ENCODE assay signal across 11 cellular contexts in genomic region chrX:47771473-47771872, GRCh38.
"Had no signal": no experiment of that assay in that cellular context is flagged by ENCODE, and none has a peak within 500 bp of the region (broad histone marks: within the 10 kb centered on the region; RNA-seq: fewer than 3 reads in every experiment).

No MANE protein-coding gene starts in this region.

- ATAC-seq: HCT116, HepG2 had no signal

- H3K4me1 ChIP-seq: HAP-1 had no signal

- H3K36me3 ChIP-seq: HAP-1 had no signal

- H3K27ac Mint-ChIP-seq: HFFc6 had no signal

- H3K9ac ChIP-seq: GM23248 had no signal

- H3K9me3 ChIP-seq: HAP-1 had no signal

- H3K4me3 ChIP-seq: GM23248, HAP-1 had no signal

- FAIRE-seq: HepG2 had no signal

- H3K4me3 Mint-ChIP-seq: HFFc6, IgD-negative memory B cell had no signal

- H3K27ac ChIP-seq: GM23248, HL-60 had no signal

- H2AFZ ChIP-seq: GM23248 had no signal

- H3K4me1 Mint-ChIP-seq: IgD-negative memory B cell had no signal

- H3K36me3 Mint-ChIP-seq: IgD-negative memory B cell had no signal

- DNase-seq: GM23248, GOT3, H7, HFFc6, Kasumi-1, KG1 had no signal
